ENCODE assay signal across 14 cellular contexts in the genomic region with DNA sequence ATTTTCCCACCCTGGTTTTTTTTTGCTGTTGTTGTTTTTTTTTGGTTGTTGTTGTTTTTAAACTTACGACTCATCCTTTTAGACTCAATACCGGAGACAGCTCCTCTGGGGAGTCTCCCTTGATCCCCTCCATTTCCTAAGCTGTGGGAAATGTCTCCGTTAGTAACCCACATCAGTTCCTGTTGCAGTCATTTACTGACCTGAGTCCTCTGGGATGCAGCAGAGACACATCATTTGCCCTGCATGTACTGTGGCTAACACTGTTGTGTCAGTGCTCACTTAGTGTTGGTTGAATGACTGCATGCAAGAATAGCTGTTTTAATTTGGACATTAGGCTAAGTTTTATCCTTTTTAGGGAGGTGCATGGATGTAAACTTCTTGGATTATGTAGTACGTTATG.
DNase-seq lines count a peak whose midpoint lies in the region; ATAC-seq, FAIRE-seq and TF ChIP-seq lines count a peak whose summit lies in the region.
"Had no signal": no experiment of that assay in that cellular context is flagged by ENCODE, and none has a peak within 500 bp of the region (broad histone marks: within the 10 kb centered on the region; RNA-seq: fewer than 3 reads in every experiment).

No MANE protein-coding gene starts in this region.

- 0 out of 22 replicates have a peak overlapping the region, but pooled peaks of 1 of the 11 experiments have one; percentile 12 for H3K9ac ChIP-seq in BLaER1 treated with 17β-estradiol and CSF1 and Interleukin-3, amounts not matched to agents 10 nM and 100 nM
- H3K9ac ChIP-seq in astrocyte (ENCODE audit: low read length) = no peak overlapping the region

- H3K27me3 Mint-ChIP-seq in astrocyte (ENCODE audit: low read depth, unreplicated experiment) = no peaks in the 10 kb centered on the region

- H2AFZ ChIP-seq in astrocyte (ENCODE audit: low read depth, low read length) = no peak overlapping the region

- peak overlapping the region in 7 of 11 experiments; percentile 1 to 66 (median 54); a peak in 10 of 22 replicates for H3K27ac ChIP-seq in BLaER1 treated with 17β-estradiol and CSF1 and Interleukin-3, amounts not matched to agents 10 nM and 100 nM
- H3K27ac ChIP-seq in astrocyte (ENCODE audit: low read depth, low read length) (peak overlapping the region; percentile 6), suprapubic skin (no peak overlapping the region)
- H3K27ac ChIP-seq: HL-60 had no signal

- peaks cover 3 to 30% (median 14%) of the 10 kb centered on the region in 11 experiments; a peak in 13 of 22 replicates for H3K36me3 ChIP-seq in BLaER1 treated with 17β-estradiol and CSF1 and Interleukin-3, amounts not matched to agents 10 nM and 100 nM
- H3K36me3 ChIP-seq in astrocyte (ENCODE audit: insufficient read depth, low read length) = peaks cover 7% of the 10 kb centered on the region
- H3K36me3 ChIP-seq in suprapubic skin = no peaks in the 10 kb centered on the region

- ATAC-seq in HG02642 (IDR thresholded peaks at IDR 0.05; ENCODE audit: poor library complexity, unreplicated experiment) = peak; percentile 34
- ATAC-seq: left colon had no signal

- no peak for TF ChIP-seq POLR2A in suprapubic skin (IDR thresholded peaks at IDR 0.05)

- peak overlapping the region; percentile 11 to 62 (median 36); a peak in 19 of 22 replicates for H3K4me2 ChIP-seq in BLaER1 treated with 17β-estradiol and CSF1 and Interleukin-3, amounts not matched to agents 10 nM and 100 nM
- no peak overlapping the region for H3K4me2 ChIP-seq in astrocyte (ENCODE audit: low read length)

- peaks cover 22% of the 10 kb centered on the region for H3K4me1 Mint-ChIP-seq in astrocyte (ENCODE audit: low read depth, unreplicated experiment)

- no peak for TF ChIP-seq EP300 in suprapubic skin (IDR thresholded peaks at IDR 0.05)

- no peak overlapping the region for H3K4me3 ChIP-seq in BLaER1 treated with 17β-estradiol and CSF1 and Interleukin-3, amounts not matched to agents 10 nM and 100 nM
- H3K4me3 ChIP-seq in astrocyte (ENCODE audit: insufficient read depth, low read depth, low read length) = no peak overlapping the region
- H3K4me3 ChIP-seq in suprapubic skin = no peak overlapping the region

- no peaks in the 10 kb centered on the region for H3K9me3 ChIP-seq in BLaER1 treated with 17β-estradiol and CSF1 and Interleukin-3, amounts not matched to agents 10 nM and 100 nM (replicated peaks in 1 of 11)
- H3K9me3 ChIP-seq in astrocyte (ENCODE audit: insufficient read depth, low read depth, low read length) (no peaks in the 10 kb centered on the region), suprapubic skin (no peaks in the 10 kb centered on the region)

- no peaks in the 10 kb centered on the region for H3K36me3 Mint-ChIP-seq in astrocyte (ENCODE audit: low read depth, unreplicated experiment)

- peaks cover 15 to 48% (median 28%) of the 10 kb centered on the region in 10 experiments for H3K4me1 ChIP-seq in BLaER1 treated with 17β-estradiol and CSF1 and Interleukin-3, amounts not matched to agents 10 nM and 100 nM
- H3K4me1 ChIP-seq in astrocyte (ENCODE audit: insufficient read depth, low read length) = peaks cover 24% of the 10 kb centered on the region
- H3K4me1 ChIP-seq in suprapubic skin = peaks cover 33% of the 10 kb centered on the region

- peaks cover 100% of the 10 kb centered on the region for H3K79me2 ChIP-seq in astrocyte (ENCODE audit: insufficient read depth, low read length)

- no peaks in the 10 kb centered on the region for H3K9me3 Mint-ChIP-seq in astrocyte (ENCODE audit: unreplicated experiment)

- FAIRE-seq in astrocyte (lab: Jason Lieb, UNC) = no peak
- FAIRE-seq: D721Med had no signal

- peaks cover 0 to 45% (median 13%) of the 10 kb centered on the region in 11 experiments; a peak in 13 of 22 replicates for H4K20me1 ChIP-seq in BLaER1 treated with 17β-estradiol and CSF1 and Interleukin-3, amounts not matched to agents 10 nM and 100 nM
- peaks cover 81% of the 10 kb centered on the region for H4K20me1 ChIP-seq in astrocyte (ENCODE audit: insufficient read depth, low read length)

- H3K4me3 Mint-ChIP-seq in astrocyte (ENCODE audit: unreplicated experiment) = no peak overlapping the region

- H3K27me3 ChIP-seq in BLaER1 treated with 17β-estradiol and CSF1 and Interleukin-3, amounts not matched to agents 10 nM and 100 nM = no peaks in the 10 kb centered on the region
- no peaks in the 10 kb centered on the region for H3K27me3 ChIP-seq in astrocyte (ENCODE audit: insufficient read depth, low read length)
- H3K27me3 ChIP-seq in suprapubic skin = no peaks in the 10 kb centered on the region

- DNase-seq in astrocyte (ENCODE audit: low read depth) (no peak), myocyte (ENCODE audit: low read depth) (peak; percentile 21), GM03348 (ENCODE audit: low spot score) (no peak), GM20000 (ENCODE audit: low spot score) (no peak), suprapubic skin (ENCODE audit: low spot score in 2 of 2) (no peak)
- DNase-seq in stimulated activated CD4-positive, alpha-beta T cell treated with anti-CD3 and anti-CD28 coated beads, Interleukin-2, amount 100 ng/mL, for 48 hours = no peak
- DNase-seq: erythroblast, GOT3, left colon, NCI-H1930 had no signal

- TF ChIP-seq CTCF in astrocyte (IDR thresholded peaks at IDR 0.05; ENCODE audit: insufficient read depth, low read depth, low read length) (no peak), GM20000 (IDR thresholded peaks at IDR 0.05; ENCODE audit: extremely low read depth, missing control alignments) (no peak), suprapubic skin (IDR thresholded peaks at IDR 0.05) (no peak)

- peak overlapping the region; percentile 91 for H3K27ac Mint-ChIP-seq in astrocyte (ENCODE audit: unreplicated experiment)

- WGBS in suprapubic skin = 69% methylated on average over 4 of the region's 4 CpGs
